Comparison of ENCODE assay signal across 1 cellular context in the genomic region with DNA sequence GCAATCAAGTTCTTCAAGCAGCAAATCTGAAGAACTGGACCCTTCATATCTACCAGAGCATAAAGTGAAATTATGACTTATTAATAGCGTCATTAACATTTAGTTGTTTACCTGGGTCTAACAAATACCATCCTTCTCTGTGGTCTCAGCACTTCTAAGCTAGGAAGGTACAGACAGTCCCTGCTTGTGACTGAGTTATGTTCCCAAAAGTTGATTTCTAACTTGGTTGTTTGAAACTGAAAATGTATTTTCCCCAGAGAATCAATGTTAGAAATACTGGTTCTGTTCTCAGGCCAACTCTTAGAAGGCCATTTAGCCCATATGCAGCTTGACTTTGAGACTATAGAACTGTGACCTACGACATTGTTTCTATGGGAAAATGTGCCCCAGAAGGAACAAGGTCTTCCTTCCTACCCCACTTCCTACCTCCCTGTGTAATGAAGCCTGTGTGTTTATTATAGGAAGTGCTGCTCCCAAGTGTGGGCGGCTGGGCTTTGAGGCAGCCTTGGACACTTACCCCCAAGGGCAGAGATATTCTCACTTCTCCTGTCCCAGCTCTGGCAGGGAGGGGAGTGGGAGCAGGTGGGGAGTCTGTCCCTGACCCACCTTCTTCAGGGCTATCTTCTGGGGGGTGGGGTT.
TF ChIP-seq lines count a peak whose summit lies in the region.

No MANE protein-coding gene starts in this region.

TF ChIP-seq in HepG2, 621 proteins besides CTCF, POLR2A, EP300 and RAD21 (continued from another document and continues in another):
- TF ChIP-seq, protein P1, sequence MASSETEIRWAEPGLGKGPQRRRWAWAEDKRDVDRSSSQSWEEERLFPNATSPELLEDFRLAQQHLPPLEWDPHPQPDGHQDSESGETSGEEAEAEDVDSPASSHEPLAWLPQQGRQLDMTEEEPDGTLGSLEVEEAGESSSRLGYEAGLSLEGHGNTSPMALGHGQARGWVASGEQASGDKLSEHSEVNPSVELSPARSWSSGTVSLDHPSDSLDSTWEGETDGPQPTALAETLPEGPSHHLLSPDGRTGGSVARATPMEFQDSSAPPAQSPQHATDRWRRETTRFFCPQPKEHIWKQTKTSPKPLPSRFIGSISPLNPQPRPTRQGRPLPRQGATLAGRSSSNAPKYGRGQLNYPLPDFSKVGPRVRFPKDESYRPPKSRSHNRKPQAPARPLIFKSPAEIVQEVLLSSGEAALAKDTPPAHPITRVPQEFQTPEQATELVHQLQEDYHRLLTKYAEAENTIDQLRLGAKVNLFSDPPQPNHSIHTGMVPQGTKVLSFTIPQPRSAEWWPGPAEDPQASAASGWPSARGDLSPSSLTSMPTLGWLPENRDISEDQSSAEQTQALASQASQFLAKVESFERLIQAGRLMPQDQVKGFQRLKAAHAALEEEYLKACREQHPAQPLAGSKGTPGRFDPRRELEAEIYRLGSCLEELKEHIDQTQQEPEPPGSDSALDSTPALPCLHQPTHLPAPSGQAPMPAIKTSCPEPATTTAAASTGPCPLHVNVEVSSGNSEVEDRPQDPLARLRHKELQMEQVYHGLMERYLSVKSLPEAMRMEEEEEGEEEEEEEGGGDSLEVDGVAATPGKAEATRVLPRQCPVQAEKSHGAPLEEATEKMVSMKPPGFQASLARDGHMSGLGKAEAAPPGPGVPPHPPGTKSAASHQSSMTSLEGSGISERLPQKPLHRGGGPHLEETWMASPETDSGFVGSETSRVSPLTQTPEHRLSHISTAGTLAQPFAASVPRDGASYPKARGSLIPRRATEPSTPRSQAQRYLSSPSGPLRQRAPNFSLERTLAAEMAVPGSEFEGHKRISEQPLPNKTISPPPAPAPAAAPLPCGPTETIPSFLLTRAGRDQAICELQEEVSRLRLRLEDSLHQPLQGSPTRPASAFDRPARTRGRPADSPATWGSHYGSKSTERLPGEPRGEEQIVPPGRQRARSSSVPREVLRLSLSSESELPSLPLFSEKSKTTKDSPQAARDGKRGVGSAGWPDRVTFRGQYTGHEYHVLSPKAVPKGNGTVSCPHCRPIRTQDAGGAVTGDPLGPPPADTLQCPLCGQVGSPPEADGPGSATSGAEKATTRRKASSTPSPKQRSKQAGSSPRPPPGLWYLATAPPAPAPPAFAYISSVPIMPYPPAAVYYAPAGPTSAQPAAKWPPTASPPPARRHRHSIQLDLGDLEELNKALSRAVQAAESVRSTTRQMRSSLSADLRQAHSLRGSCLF (CRISPR knock-in tag; IDR thresholded peaks at IDR 0.05; ENCODE audit: borderline replicate concordance): no peak
- TF ChIP-seq, protein P2, sequence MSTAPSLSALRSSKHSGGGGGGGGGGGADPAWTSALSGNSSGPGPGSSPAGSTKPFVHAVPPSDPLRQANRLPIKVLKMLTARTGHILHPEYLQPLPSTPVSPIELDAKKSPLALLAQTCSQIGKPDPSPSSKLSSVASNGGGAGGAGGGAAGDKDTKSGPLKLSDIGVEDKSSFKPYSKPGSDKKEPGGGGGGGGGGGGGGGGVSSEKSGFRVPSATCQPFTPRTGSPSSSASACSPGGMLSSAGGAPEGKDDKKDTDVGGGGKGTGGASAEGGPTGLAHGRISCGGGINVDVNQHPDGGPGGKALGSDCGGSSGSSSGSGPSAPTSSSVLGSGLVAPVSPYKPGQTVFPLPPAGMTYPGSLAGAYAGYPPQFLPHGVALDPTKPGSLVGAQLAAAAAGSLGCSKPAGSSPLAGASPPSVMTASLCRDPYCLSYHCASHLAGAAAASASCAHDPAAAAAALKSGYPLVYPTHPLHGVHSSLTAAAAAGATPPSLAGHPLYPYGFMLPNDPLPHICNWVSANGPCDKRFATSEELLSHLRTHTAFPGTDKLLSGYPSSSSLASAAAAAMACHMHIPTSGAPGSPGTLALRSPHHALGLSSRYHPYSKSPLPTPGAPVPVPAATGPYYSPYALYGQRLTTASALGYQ (CRISPR knock-in tag; IDR thresholded peaks at IDR 0.05): 0 out of 2 replicates have a peak, but pooled peaks have one; percentile 41
- peak; percentile 59; the same call in 1 of the 2 replicates for TF ChIP-seq MIXL1 (CRISPR knock-in tag; IDR thresholded peaks at IDR 0.05)
- TF ChIP-seq YY1 (IDR thresholded peaks at IDR 0.05; ENCODE audit: insufficient read depth, insufficient replicate concordance, low read depth, low read length): no peak
- no peak for TF ChIP-seq MIER2 (CRISPR knock-in tag; IDR thresholded peaks at IDR 0.05)
- TF ChIP-seq SIX1 (CRISPR knock-in tag; IDR thresholded peaks at IDR 0.05; ENCODE audit: borderline replicate concordance): no peak
- no peak for TF ChIP-seq ZNF24 (IDR thresholded peaks at IDR 0.05)
- no peak for TF ChIP-seq FOXP1 (IDR thresholded peaks at IDR 0.05)
- TF ChIP-seq FOXP1 (CRISPR knock-in tag; IDR thresholded peaks at IDR 0.05): peak; percentile 29; the same call in 1 of the 2 replicates
- TF ChIP-seq ZBTB3 (CRISPR knock-in tag; IDR thresholded peaks at IDR 0.05; ENCODE audit: borderline replicate concordance, low read depth): no peak
- no peak for TF ChIP-seq BHLHE40 (IDR thresholded peaks at IDR 0.05; ENCODE audit: low read length)
- TF ChIP-seq NKX3-1 (CRISPR knock-in tag; IDR thresholded peaks at IDR 0.05): no peak
- TF ChIP-seq ZNF230 (CRISPR knock-in tag; IDR thresholded peaks at IDR 0.05): no peak
- TF ChIP-seq ZNF879 (CRISPR knock-in tag; IDR thresholded peaks at IDR 0.05): no peak
- TF ChIP-seq, protein P3, sequence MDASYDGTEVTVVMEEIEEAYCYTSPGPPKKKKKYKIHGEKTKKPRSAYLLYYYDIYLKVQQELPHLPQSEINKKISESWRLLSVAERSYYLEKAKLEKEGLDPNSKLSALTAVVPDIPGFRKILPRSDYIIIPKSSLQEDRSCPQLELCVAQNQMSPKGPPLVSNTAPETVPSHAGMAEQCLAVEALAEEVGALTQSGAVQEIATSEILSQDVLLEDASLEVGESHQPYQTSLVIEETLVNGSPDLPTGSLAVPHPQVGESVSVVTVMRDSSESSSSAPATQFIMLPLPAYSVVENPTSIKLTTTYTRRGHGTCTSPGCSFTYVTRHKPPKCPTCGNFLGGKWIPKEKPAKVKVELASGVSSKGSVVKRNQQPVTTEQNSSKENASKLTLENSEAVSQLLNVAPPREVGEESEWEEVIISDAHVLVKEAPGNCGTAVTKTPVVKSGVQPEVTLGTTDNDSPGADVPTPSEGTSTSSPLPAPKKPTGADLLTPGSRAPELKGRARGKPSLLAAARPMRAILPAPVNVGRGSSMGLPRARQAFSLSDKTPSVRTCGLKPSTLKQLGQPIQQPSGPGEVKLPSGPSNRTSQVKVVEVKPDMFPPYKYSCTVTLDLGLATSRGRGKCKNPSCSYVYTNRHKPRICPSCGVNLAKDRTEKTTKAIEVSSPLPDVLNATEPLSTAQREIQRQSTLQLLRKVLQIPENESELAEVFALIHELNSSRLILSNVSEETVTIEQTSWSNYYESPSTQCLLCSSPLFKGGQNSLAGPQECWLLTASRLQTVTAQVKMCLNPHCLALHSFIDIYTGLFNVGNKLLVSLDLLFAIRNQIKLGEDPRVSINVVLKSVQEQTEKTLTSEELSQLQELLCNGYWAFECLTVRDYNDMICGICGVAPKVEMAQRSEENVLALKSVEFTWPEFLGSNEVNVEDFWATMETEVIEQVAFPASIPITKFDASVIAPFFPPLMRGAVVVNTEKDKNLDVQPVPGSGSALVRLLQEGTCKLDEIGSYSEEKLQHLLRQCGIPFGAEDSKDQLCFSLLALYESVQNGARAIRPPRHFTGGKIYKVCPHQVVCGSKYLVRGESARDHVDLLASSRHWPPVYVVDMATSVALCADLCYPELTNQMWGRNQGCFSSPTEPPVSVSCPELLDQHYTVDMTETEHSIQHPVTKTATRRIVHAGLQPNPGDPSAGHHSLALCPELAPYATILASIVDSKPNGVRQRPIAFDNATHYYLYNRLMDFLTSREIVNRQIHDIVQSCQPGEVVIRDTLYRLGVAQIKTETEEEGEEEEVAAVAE (CRISPR knock-in tag; IDR thresholded peaks at IDR 0.05; ENCODE audit: borderline replicate concordance): no peak
- TF ChIP-seq ZNF720 (CRISPR knock-in tag; IDR thresholded peaks at IDR 0.05): no peak
- TF ChIP-seq MAFG (CRISPR knock-in tag; IDR thresholded peaks at IDR 0.05): no peak
- no peak for TF ChIP-seq MIER3 (CRISPR knock-in tag; IDR thresholded peaks at IDR 0.05; ENCODE audit: borderline replicate concordance)
- TF ChIP-seq REPIN1 (CRISPR knock-in tag; IDR thresholded peaks at IDR 0.05; ENCODE audit: borderline replicate concordance, low read depth): no peak
- TF ChIP-seq, protein P4, sequence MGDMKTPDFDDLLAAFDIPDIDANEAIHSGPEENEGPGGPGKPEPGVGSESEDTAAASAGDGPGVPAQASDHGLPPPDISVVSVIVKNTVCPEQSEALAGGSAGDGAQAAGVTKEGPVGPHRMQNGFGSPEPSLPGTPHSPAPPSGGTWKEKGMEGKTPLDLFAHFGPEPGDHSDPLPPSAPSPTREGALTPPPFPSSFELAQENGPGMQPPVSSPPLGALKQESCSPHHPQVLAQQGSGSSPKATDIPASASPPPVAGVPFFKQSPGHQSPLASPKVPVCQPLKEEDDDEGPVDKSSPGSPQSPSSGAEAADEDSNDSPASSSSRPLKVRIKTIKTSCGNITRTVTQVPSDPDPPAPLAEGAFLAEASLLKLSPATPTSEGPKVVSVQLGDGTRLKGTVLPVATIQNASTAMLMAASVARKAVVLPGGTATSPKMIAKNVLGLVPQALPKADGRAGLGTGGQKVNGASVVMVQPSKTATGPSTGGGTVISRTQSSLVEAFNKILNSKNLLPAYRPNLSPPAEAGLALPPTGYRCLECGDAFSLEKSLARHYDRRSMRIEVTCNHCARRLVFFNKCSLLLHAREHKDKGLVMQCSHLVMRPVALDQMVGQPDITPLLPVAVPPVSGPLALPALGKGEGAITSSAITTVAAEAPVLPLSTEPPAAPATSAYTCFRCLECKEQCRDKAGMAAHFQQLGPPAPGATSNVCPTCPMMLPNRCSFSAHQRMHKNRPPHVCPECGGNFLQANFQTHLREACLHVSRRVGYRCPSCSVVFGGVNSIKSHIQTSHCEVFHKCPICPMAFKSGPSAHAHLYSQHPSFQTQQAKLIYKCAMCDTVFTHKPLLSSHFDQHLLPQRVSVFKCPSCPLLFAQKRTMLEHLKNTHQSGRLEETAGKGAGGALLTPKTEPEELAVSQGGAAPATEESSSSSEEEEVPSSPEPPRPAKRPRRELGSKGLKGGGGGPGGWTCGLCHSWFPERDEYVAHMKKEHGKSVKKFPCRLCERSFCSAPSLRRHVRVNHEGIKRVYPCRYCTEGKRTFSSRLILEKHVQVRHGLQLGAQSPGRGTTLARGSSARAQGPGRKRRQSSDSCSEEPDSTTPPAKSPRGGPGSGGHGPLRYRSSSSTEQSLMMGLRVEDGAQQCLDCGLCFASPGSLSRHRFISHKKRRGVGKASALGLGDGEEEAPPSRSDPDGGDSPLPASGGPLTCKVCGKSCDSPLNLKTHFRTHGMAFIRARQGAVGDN (CRISPR knock-in tag; IDR thresholded peaks at IDR 0.05): peak; percentile 30; the same call in 1 of the 2 replicates
- TF ChIP-seq IKZF1 (IDR thresholded peaks at IDR 0.05): no peak
- no peak for TF ChIP-seq GATAD1 (CRISPR knock-in tag; IDR thresholded peaks at IDR 0.05)
- no peak for TF ChIP-seq ZFP90 (CRISPR knock-in tag; IDR thresholded peaks at IDR 0.05; ENCODE audit: borderline replicate concordance)
- TF ChIP-seq, protein P5, sequence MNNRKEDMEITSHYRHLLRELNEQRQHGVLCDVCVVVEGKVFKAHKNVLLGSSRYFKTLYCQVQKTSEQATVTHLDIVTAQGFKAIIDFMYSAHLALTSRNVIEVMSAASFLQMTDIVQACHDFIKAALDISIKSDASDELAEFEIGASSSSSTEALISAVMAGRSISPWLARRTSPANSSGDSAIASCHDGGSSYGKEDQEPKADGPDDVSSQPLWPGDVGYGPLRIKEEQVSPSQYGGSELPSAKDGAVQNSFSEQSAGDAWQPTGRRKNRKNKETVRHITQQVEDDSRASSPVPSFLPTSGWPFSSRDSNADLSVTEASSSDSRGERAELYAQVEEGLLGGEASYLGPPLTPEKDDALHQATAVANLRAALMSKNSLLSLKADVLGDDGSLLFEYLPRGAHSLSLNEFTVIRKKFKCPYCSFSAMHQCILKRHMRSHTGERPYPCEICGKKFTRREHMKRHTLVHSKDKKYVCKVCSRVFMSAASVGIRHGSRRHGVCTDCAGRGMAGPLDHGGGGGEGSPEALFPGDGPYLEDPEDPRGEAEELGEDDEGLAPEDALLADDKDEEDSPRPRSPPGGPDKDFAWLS (CRISPR knock-in tag; IDR thresholded peaks at IDR 0.05; ENCODE audit: borderline replicate concordance): no peak
- TF ChIP-seq HOXA9 (CRISPR knock-in tag; IDR thresholded peaks at IDR 0.05; ENCODE audit: borderline replicate concordance): no peak
- TF ChIP-seq ZNF761 (CRISPR knock-in tag; conservative IDR thresholded peaks at IDR 0.05): no peak
- no peak for TF ChIP-seq MTA1 (CRISPR knock-in tag; IDR thresholded peaks at IDR 0.05; ENCODE audit: borderline replicate concordance)
- no peak for TF ChIP-seq ZKSCAN8 (CRISPR knock-in tag; IDR thresholded peaks at IDR 0.05; ENCODE audit: borderline replicate concordance)
- TF ChIP-seq, protein P6, sequence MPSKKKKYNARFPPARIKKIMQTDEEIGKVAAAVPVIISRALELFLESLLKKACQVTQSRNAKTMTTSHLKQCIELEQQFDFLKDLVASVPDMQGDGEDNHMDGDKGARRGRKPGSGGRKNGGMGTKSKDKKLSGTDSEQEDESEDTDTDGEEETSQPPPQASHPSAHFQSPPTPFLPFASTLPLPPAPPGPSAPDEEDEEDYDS (CRISPR knock-in tag; IDR thresholded peaks at IDR 0.05): no peak
- TF ChIP-seq, protein P7, sequence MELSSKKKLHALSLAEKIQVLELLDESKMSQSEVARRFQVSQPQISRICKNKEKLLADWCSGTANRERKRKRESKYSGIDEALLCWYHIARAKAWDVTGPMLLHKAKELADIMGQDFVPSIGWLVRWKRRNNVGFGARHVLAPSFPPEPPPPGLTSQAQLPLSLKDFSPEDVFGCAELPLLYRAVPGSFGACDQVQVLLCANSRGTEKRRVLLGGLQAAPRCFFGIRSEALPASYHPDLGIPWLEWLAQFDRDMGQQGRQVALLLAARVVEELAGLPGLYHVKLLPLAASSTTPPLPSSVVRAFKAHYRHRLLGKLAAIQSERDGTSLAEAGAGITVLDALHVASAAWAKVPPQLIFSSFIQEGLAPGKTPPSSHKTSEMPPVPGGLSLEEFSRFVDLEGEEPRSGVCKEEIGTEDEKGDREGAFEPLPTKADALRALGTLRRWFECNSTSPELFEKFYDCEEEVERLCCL (CRISPR knock-in tag; IDR thresholded peaks at IDR 0.05; ENCODE audit: borderline replicate concordance): 0 out of 2 replicates have a peak, but pooled peaks have one; percentile 41
- TF ChIP-seq ZNF850 (CRISPR knock-in tag; conservative IDR thresholded peaks at IDR 0.05): no peak
- no peak for TF ChIP-seq NFYC (CRISPR knock-in tag; IDR thresholded peaks at IDR 0.05)
- peak; percentile 41; the same call in 1 of the 2 replicates for TF ChIP-seq RXRB (CRISPR knock-in tag; IDR thresholded peaks at IDR 0.05; ENCODE audit: borderline replicate concordance)
- peak; percentile 52; the same call in 1 of the 2 replicates for TF ChIP-seq ZBTB38 (CRISPR knock-in tag; IDR thresholded peaks at IDR 0.05)
- TF ChIP-seq ZFP37 (CRISPR knock-in tag; IDR thresholded peaks at IDR 0.05; ENCODE audit: borderline replicate concordance): no peak
- TF ChIP-seq ZNF816 (CRISPR knock-in tag; IDR thresholded peaks at IDR 0.05; ENCODE audit: borderline replicate concordance): 0 out of 2 replicates have a peak, but pooled peaks have one; percentile 31
- no peak for TF ChIP-seq KAT7 (CRISPR knock-in tag; IDR thresholded peaks at IDR 0.05; ENCODE audit: borderline replicate concordance)
- TF ChIP-seq ETV5 (CRISPR knock-in tag; IDR thresholded peaks at IDR 0.05; ENCODE audit: borderline replicate concordance): peak; percentile 71; the same call in 1 of the 2 replicates
